In genomic region chr5:1320436-1321344, GRCh38 we compare ENCODE assay signal across 31 cellular contexts. TPM values are rescaled to one million over a fixed set of nuclear protein-coding genes. Genes with fewer than 3 reads are reported as not detected.
A peak's percentile ranks its signal among the peaks of the same experiment; 100 is the strongest.
DNase-seq lines count a peak whose midpoint lies in the region; ATAC-seq, FAIRE-seq and TF ChIP-seq lines count a peak whose summit lies in the region.
"Had no signal": no experiment of that assay in that cellular context is flagged by ENCODE, and none has a peak within 500 bp of the region (broad histone marks: within the 10 kb centered on the region; RNA-seq: fewer than 3 reads in every experiment).

No MANE protein-coding gene starts in this region.

- H3K36me3 ChIP-seq in KMS-11 (ENCODE audit: insufficient read depth): peaks cover 40% of the 10 kb centered on the region; the same call in 1 of the 2 replicates
- H3K36me3 ChIP-seq in kidney (ENCODE audit: control insufficient read depth in 1 of 2, insufficient read depth in 2 of 2, low read length in 2 of 2): peaks cover 34 to 60% of the 10 kb centered on the region in 2 donors

- H2AFZ ChIP-seq in KMS-11 (ENCODE audit: low read depth): no peak overlapping the region
- H2AFZ ChIP-seq: hepatocyte, PC-9 had no signal

- H3K27me3 Mint-ChIP-seq in type B pancreatic cell: no peaks in the 10 kb centered on the region
- H3K27me3 Mint-ChIP-seq: activated CD8-positive, alpha-beta T cell treated with anti-CD3 and anti-CD28 coated beads for 36 hours; memory B cell had no signal

- peak in 1 of 2 donors; percentile 49 for DNase-seq in activated naive CD4-positive, alpha-beta T cell treated with anti-CD3 and anti-CD28 coated beads, Interleukin-2, amount 50 U/mL, for 72 hours (ENCODE audit: low spot score in 2 of 2)
- DNase-seq in activated naive CD4-positive, alpha-beta T cell treated with Interleukin-2 at 50 U/mL for 16 hours: no peak
- DNase-seq in kidney (peak; percentile 58), type B pancreatic cell (ENCODE audit: extremely low spot score, unreplicated experiment) (peak; percentile 62), HEK293T (ENCODE audit: extremely low spot score) (no peak)
- DNase-seq: activated CD8-positive, alpha-beta T cell treated with anti-CD3 and anti-CD28 coated beads for 36 hours; activated gamma-delta T cell treated with Interleukin-2 at 50 U/mL for 16 hours; activated T-cell treated with anti-CD3 and anti-CD28 coated beads, Interleukin-2, amount 50 U/mL, for 4 hours; brain microvascular endothelial cell; gastrocnemius medialis; NCI-H2107; NCI-H345; PC-9; Right ventricle myocardium superior; small intestine; stimulated activated naive CD4-positive, alpha-beta T cell treated with Interleukin-2 at 50 U/mL for 16 hours; thyroid gland had no signal

- no peak overlapping the region for H3K9ac ChIP-seq in KMS-11
- H3K9ac ChIP-seq in kidney (ENCODE audit: low read length in 2 of 2): no peak overlapping the region

- H3K4me1 Mint-ChIP-seq in type B pancreatic cell (ENCODE audit: unreplicated experiment): peaks cover 10% of the 10 kb centered on the region
- H3K4me1 Mint-ChIP-seq: neural crest cell had no signal

- no peaks in the 10 kb centered on the region for H3K27me3 ChIP-seq in KMS-11 (ENCODE audit: insufficient read depth, low read depth)
- H3K27me3 ChIP-seq: brain microvascular endothelial cell, dorsolateral prefrontal cortex, gastrocnemius medialis, hepatocyte, pancreas, thyroid gland had no signal

- H3K27ac ChIP-seq in KMS-11: peak overlapping the region; percentile 100; the same call in 1 of the 2 replicates
- H3K27ac ChIP-seq in kidney (ENCODE audit: low read depth in 2 of 2, low read length in 2 of 2): no peak overlapping the region
- H3K27ac ChIP-seq: brain microvascular endothelial cell, dorsolateral prefrontal cortex, gastrocnemius medialis, hepatocyte, pancreas, PC-9, thyroid gland had no signal

- H3K9me3 Mint-ChIP-seq in activated naive CD4-positive, alpha-beta T cell treated with anti-CD3 and anti-CD28 coated beads, Interleukin-2, amount 50 U/mL, for 72 hours: no peaks in the 10 kb centered on the region
- no peaks in the 10 kb centered on the region for H3K9me3 Mint-ChIP-seq in type B pancreatic cell
- H3K9me3 Mint-ChIP-seq: activated CD8-positive, alpha-beta T cell treated with anti-CD3 and anti-CD28 coated beads for 36 hours; activated T-cell treated with anti-CD3 and anti-CD28 coated beads, Interleukin-2, amount 50 U/mL, for 4 hours; memory B cell; neural crest cell had no signal

- H3K27ac Mint-ChIP-seq in activated naive CD4-positive, alpha-beta T cell treated with anti-CD3 and anti-CD28 coated beads, Interleukin-2, amount 50 U/mL, for 72 hours: peak overlapping the region; percentile 55 to 68
- H3K27ac Mint-ChIP-seq in type B pancreatic cell: peak overlapping the region; percentile 21
- H3K27ac Mint-ChIP-seq: activated CD8-positive, alpha-beta T cell treated with anti-CD3 and anti-CD28 coated beads for 36 hours had no signal

- peak overlapping the region; percentile 85; the same call in 1 of the 2 replicates for H3K4me2 ChIP-seq in KMS-11
- H3K4me2 ChIP-seq: hepatocyte, PC-9 had no signal

- POLR2A ChIA-PET in HEK293T (lab: Yijun Ruan, JAX): no interaction called here

- peaks cover 79% of the 10 kb centered on the region for H3K4me1 ChIP-seq in KMS-11 (ENCODE audit: low read depth, poor library complexity, severe bottlenecking)
- peaks cover 0 to 5% of the 10 kb centered on the region in 2 donors for H3K4me1 ChIP-seq in kidney (ENCODE audit: control insufficient read depth in 1 of 2, insufficient read depth in 1 of 2, low read depth in 1 of 2, low read length in 2 of 2)

- no peak overlapping the region for H3K4me3 ChIP-seq in KMS-11 (IDR thresholded peaks at IDR 0.05; ENCODE audit: insufficient read depth, low read depth, low read length)
- H3K4me3 ChIP-seq in kidney (ENCODE audit: low read length in 2 of 2): no peak overlapping the region
- H3K4me3 ChIP-seq: dorsolateral prefrontal cortex, gastrocnemius medialis, hepatocyte, pancreas, PC-9, thyroid gland had no signal

- no peak for TF ChIP-seq CTCF in KMS-11 (conservative IDR thresholded peaks at IDR 0.05; ENCODE audit: low read depth, low read length)
- no peak for TF ChIP-seq CTCF in kidney (IDR thresholded peaks at IDR 0.05; ENCODE audit: borderline replicate concordance, extremely low read depth, insufficient read depth)
- no peak for TF ChIP-seq CTCF in type B pancreatic cell (conservative IDR thresholded peaks at IDR 0.05)

- no peak for FAIRE-seq in kidney (lab: Jason Lieb, UNC)
- FAIRE-seq: endothelial cell of umbilical vein, GM12891, H54, pancreas, small intestine had no signal

- peaks cover 54% of the 10 kb centered on the region for H3K79me2 ChIP-seq in KMS-11 (ENCODE audit: insufficient read depth, low read depth)
- H3K79me2 ChIP-seq: hepatocyte had no signal

- intact Hi-C loops in kidney (cut with DNase I): no loop called here

- H3K4me3 Mint-ChIP-seq in type B pancreatic cell: no peak overlapping the region
- H3K4me3 Mint-ChIP-seq: activated CD8-positive, alpha-beta T cell treated with anti-CD3 and anti-CD28 coated beads for 36 hours; activated T-cell treated with anti-CD3 and anti-CD28 coated beads, Interleukin-2, amount 50 U/mL, for 4 hours; memory B cell; neural crest cell had no signal

- no peaks in the 10 kb centered on the region for H3K9me3 ChIP-seq in kidney (ENCODE audit: control insufficient read depth in 1 of 2, low read length in 2 of 2)
- H3K9me3 ChIP-seq: gastrocnemius medialis, pancreas, thyroid gland had no signal

- H4K20me1 ChIP-seq in KMS-11 (ENCODE audit: insufficient read depth): no peaks in the 10 kb centered on the region

- peaks cover 5 to 22% of the 10 kb centered on the region in 2 donors for H3K36me3 Mint-ChIP-seq in activated naive CD4-positive, alpha-beta T cell treated with anti-CD3 and anti-CD28 coated beads, Interleukin-2, amount 50 U/mL, for 72 hours
- H3K36me3 Mint-ChIP-seq in type B pancreatic cell: peaks cover 4% of the 10 kb centered on the region

- no peak for ATAC-seq in activated naive CD4-positive, alpha-beta T cell treated with anti-CD3 and anti-CD28 coated beads, Interleukin-2, amount 50 U/mL, for 72 hours
- ATAC-seq in HG02759 (IDR thresholded peaks at IDR 0.05; ENCODE audit: unreplicated experiment) (no peak), HG03135 (IDR thresholded peaks at IDR 0.05; ENCODE audit: unreplicated experiment) (no peak)
- ATAC-seq: activated CD8-positive, alpha-beta T cell treated with anti-CD3 and anti-CD28 coated beads for 36 hours; activated T-cell treated with anti-CD3 and anti-CD28 coated beads, Interleukin-2, amount 50 U/mL, for 4 hours; gastrocnemius medialis; pancreas had no signal

- CTCF ChIA-PET in HEK293T (lab: Yijun Ruan, JAX): no interaction called here

TF ChIP-seq in HEK293T, 16 proteins besides CTCF, POLR2A, EP300 and RAD21:
- no peak for TF ChIP-seq LEF1 (IDR thresholded peaks at IDR 0.05; ENCODE audit: borderline replicate concordance)
- no peak for TF ChIP-seq ELF4 (IDR thresholded peaks at IDR 0.05)
- TF ChIP-seq FOXA1 (IDR thresholded peaks at IDR 0.05): no peak
- TF ChIP-seq ZNF384 (IDR thresholded peaks at IDR 0.05): no peak
- TF ChIP-seq HDGF (IDR thresholded peaks at IDR 0.05; ENCODE audit: borderline replicate concordance): no peak
- no peak for TF ChIP-seq BHLHE40 (IDR thresholded peaks at IDR 0.05; ENCODE audit: borderline replicate concordance)
- no peak for TF ChIP-seq TARDBP (IDR thresholded peaks at IDR 0.05)
- TF ChIP-seq FOXK2 (IDR thresholded peaks at IDR 0.05): no peak
- TF ChIP-seq FOXM1 (IDR thresholded peaks at IDR 0.05; ENCODE audit: borderline replicate concordance): no peak
- TF ChIP-seq PKNOX1 (IDR thresholded peaks at IDR 0.05): no peak
- TF ChIP-seq NFRKB (IDR thresholded peaks at IDR 0.05): no peak

RNA-seq across cellular contexts. Expression of gene CLPTM1L, which starts 24.2 kb away (rescaled TPM):
- 10 to 100 TPM; 44.8 to 67.9 TPM for total RNA-seq in activated naive CD4-positive, alpha-beta T cell treated with anti-CD3 and anti-CD28 coated beads, Interleukin-2, amount 50 U/mL, for 72 hours
- total RNA-seq in kidney (96.6 TPM), type B pancreatic cell (ENCODE audit: low replicate concordance) (84.8 and 90.1 TPM in 2 replicates)
- 135 TPM for polyA plus RNA-seq in kidney (ENCODE audit: insufficient read depth, low read depth, low replicate concordance)

RNA-seq across cellular contexts. Expression of gene TERT, which starts 25.8 kb away (rescaled TPM):
- total RNA-seq in activated naive CD4-positive, alpha-beta T cell treated with anti-CD3 and anti-CD28 coated beads, Interleukin-2, amount 50 U/mL, for 72 hours: 10 to 100 TPM in 1 of 2 donors, 1 to 10 TPM in 1; 3.5 to 16.6 TPM
- total RNA-seq in kidney (0.91 TPM), type B pancreatic cell (ENCODE audit: low replicate concordance) (1.7 and 2.4 TPM in 2 replicates)
- polyA plus RNA-seq in kidney (ENCODE audit: insufficient read depth, low read depth, low replicate concordance): not detected
- total RNA-seq: cerebellum, endothelial cell of umbilical vein, fibroblast of lung, gastrocnemius medialis, hepatocyte, renal cortical epithelial cell, Right ventricle myocardium superior, thyroid gland had no signal
- polyA plus RNA-seq: fibroblast of lung, pancreas had no signal

Comparison
In these comparisons a context has a peak if more than half of its experiments do, and no peak if none do; other contexts are left out.
1. DNase-seq: peak in kidney (single experiment) and type B pancreatic cell (single experiment); none in activated naive CD4-positive, alpha-beta T cell treated with Interleukin-2 at 50 U/mL for 16 hours (single experiment) and HEK293T (single experiment).